Comparison of ENCODE assay signal across 1 cellular context in genomic region chr9:36135791-36136276, GRCh38.
TF ChIP-seq lines count a peak whose summit lies in the region.

No MANE protein-coding gene starts in this region.

TF ChIP-seq in HepG2, 621 proteins besides CTCF, POLR2A, EP300 and RAD21:
- TF ChIP-seq HHEX (CRISPR knock-in tag; IDR thresholded peaks at IDR 0.05), result no peak
- no peak for TF ChIP-seq ZNF275 (CRISPR knock-in tag; IDR thresholded peaks at IDR 0.05; ENCODE audit: borderline replicate concordance)
- no peak for TF ChIP-seq PHF21A (CRISPR knock-in tag; IDR thresholded peaks at IDR 0.05)
- no peak for TF ChIP-seq MIER2 (CRISPR knock-in tag; IDR thresholded peaks at IDR 0.05)
- TF ChIP-seq CEBPG (CRISPR knock-in tag; IDR thresholded peaks at IDR 0.05), result no peak
- TF ChIP-seq ZNF235 (CRISPR knock-in tag; IDR thresholded peaks at IDR 0.05; ENCODE audit: borderline replicate concordance), result no peak
- no peak for TF ChIP-seq ZNF572 (CRISPR knock-in tag; IDR thresholded peaks at IDR 0.05)
- no peak for TF ChIP-seq MNT (IDR thresholded peaks at IDR 0.05)
- no peak for TF ChIP-seq ZNF451 (CRISPR knock-in tag; IDR thresholded peaks at IDR 0.05)
- TF ChIP-seq ESRRA (CRISPR knock-in tag; IDR thresholded peaks at IDR 0.05; ENCODE audit: low read depth), result no peak
- no peak for TF ChIP-seq ZMAT3 (CRISPR knock-in tag; conservative IDR thresholded peaks at IDR 0.05)
- TF ChIP-seq ZNF253 (CRISPR knock-in tag; IDR thresholded peaks at IDR 0.05; ENCODE audit: borderline replicate concordance), result no peak
- no peak for TF ChIP-seq TAF15 (IDR thresholded peaks at IDR 0.05; ENCODE audit: low read depth, low read length, poor library complexity, severe bottlenecking)
- no peak for TF ChIP-seq MTA3 (CRISPR knock-in tag; IDR thresholded peaks at IDR 0.05)
- TF ChIP-seq PRDM10 (CRISPR knock-in tag; IDR thresholded peaks at IDR 0.05; ENCODE audit: low read depth), result no peak
- TF ChIP-seq NFE2L2 (IDR thresholded peaks at IDR 0.05; ENCODE audit: low read length), result no peak
- no peak for TF ChIP-seq ZNF205 (CRISPR knock-in tag; IDR thresholded peaks at IDR 0.05)
- TF ChIP-seq KIAA2018 (CRISPR knock-in tag; IDR thresholded peaks at IDR 0.05; ENCODE audit: borderline replicate concordance), result no peak
- no peak for TF ChIP-seq TGIF2 (CRISPR knock-in tag; IDR thresholded peaks at IDR 0.05)
TF ChIP-seq in HepG2: peak in this region for 0.
